Comparison of ENCODE assay signal across 20 cellular contexts in the genomic region with DNA sequence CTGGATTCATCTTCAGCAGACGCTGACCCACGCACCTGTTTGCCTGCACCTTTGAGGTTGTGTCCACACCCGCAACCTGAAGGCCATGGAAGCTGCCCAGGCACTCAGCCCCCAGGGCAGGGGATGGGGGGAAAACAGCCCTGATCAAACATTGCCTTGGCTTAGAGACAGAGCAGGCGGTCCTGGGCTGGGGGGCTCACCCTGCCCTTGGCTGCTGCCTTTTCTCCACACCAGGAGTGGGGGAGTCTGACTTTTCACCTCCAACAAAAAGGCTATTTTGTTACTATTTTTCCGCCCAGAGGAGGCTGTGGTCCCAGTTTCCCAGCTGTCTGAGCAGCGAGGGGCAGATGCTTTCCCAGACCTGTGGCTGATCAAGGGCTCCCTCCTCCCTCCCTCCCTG. TPM values are rescaled to one million over a fixed set of nuclear protein-coding genes. Genes with fewer than 3 reads are reported as not detected.
DNase-seq lines count a peak whose midpoint lies in the region; ATAC-seq lines count a peak whose summit lies in the region.
"Had no signal": no experiment of that assay in that cellular context is flagged by ENCODE, and none has a peak within 500 bp of the region (broad histone marks: within the 10 kb centered on the region; RNA-seq: fewer than 3 reads in every experiment).

No MANE protein-coding gene starts in this region.

- intact Hi-C loops in activated naive CD4-positive, alpha-beta T cell treated with anti-CD3 and anti-CD28 coated beads for 36 hours (cut with micrococcal nuclease) = loop anchor here (5.0 kb wide), 1 partner anchor 820 kb away; a partner anchor contains a TSS

- peaks cover 42% of the 10 kb centered on the region for H3K36me3 Mint-ChIP-seq in activated naive CD4-positive, alpha-beta T cell treated with anti-CD3 and anti-CD28 coated beads for 36 hours (ENCODE audit: low read depth)
- peaks cover 81% of the 10 kb centered on the region for H3K36me3 Mint-ChIP-seq in activated CD8-positive, alpha-beta T cell treated with anti-CD3 and anti-CD28 coated beads, Interleukin-2, amount 10 ng/mL, durations not matched to agents 7 days and 5 days (ENCODE audit: low read depth)
- peaks cover 0 to 3% (median 0%) of the 10 kb centered on the region in 3 donors for H3K36me3 Mint-ChIP-seq in immature natural killer cell
- H3K36me3 Mint-ChIP-seq: stimulated activated naive B cell treated with anti-CD40 and anti-IgM and Interleukin-4, amounts not matched to agents 10 μg/mL and 1 μg/mL and 100 μg/mL, for 72 hours had no signal

- H3K9me3 Mint-ChIP-seq in activated naive CD4-positive, alpha-beta T cell treated with anti-CD3 and anti-CD28 coated beads for 36 hours = no peaks in the 10 kb centered on the region
- H3K9me3 Mint-ChIP-seq in activated CD8-positive, alpha-beta T cell treated with anti-CD3 and anti-CD28 coated beads, Interleukin-2, amount 10 ng/mL, durations not matched to agents 7 days and 5 days (ENCODE audit: insufficient read depth) = no peaks in the 10 kb centered on the region
- H3K9me3 Mint-ChIP-seq in immature natural killer cell = no peaks in the 10 kb centered on the region
- H3K9me3 Mint-ChIP-seq: stimulated activated naive B cell treated with anti-CD40 and anti-IgM and Interleukin-4, amounts not matched to agents 10 μg/mL and 1 μg/mL and 100 μg/mL, for 72 hours had no signal

- no peaks in the 10 kb centered on the region for H3K9me3 ChIP-seq in thymus (ENCODE audit: control insufficient read depth)
- H3K9me3 ChIP-seq: heart right ventricle, pancreas had no signal

- DNase-seq in activated naive CD4-positive, alpha-beta T cell treated with anti-CD3 and anti-CD28 coated beads for 36 hours = no peak
- no peak for DNase-seq in activated naive CD4-positive, alpha-beta T cell (lab: John Stamatoyannopoulos, UW)
- no peak for DNase-seq in activated CD8-positive, alpha-beta T cell treated with anti-CD3 and anti-CD28 coated beads, Interleukin-2, amount 10 ng/mL, durations not matched to agents 7 days and 5 days
- DNase-seq in immature natural killer cell (no peak), DMS79 treated with DMSO at 0.1 percent for 48 hours (lab: John Stamatoyannopoulos, UW) (no peak), NCI-H128 (lab: John Stamatoyannopoulos, UW; ENCODE audit: unreplicated experiment) (no peak)
- DNase-seq: brain microvascular endothelial cell; dermis blood vessel endothelial cell; GF-D8; heart right ventricle; KBM-7; kidney; NCI-H1092; NCI-H774; pancreas; stimulated activated naive B cell treated with anti-CD40 and anti-IgM and Interleukin-4, amounts not matched to agents 10 μg/mL and 1 μg/mL and 100 μg/mL, for 72 hours; SW 1271 had no signal

- H3K27ac ChIP-seq in thymus (ENCODE audit: low read depth) = peak overlapping the region; percentile 55
- H3K27ac ChIP-seq: brain microvascular endothelial cell, pancreas had no signal

- H3K27ac Mint-ChIP-seq in activated naive CD4-positive, alpha-beta T cell treated with anti-CD3 and anti-CD28 coated beads for 36 hours = peak overlapping the region; percentile 88
- H3K27ac Mint-ChIP-seq in activated CD8-positive, alpha-beta T cell treated with anti-CD3 and anti-CD28 coated beads, Interleukin-2, amount 10 ng/mL, durations not matched to agents 7 days and 5 days = peak overlapping the region; percentile 97
- peak overlapping the region in 5 of 6 donors; percentile 45 to 77 (median 60) for H3K27ac Mint-ChIP-seq in immature natural killer cell

- H3K4me3 Mint-ChIP-seq in activated naive CD4-positive, alpha-beta T cell treated with anti-CD3 and anti-CD28 coated beads for 36 hours = peak overlapping the region; percentile 77
- H3K4me3 Mint-ChIP-seq in activated CD8-positive, alpha-beta T cell treated with anti-CD3 and anti-CD28 coated beads, Interleukin-2, amount 10 ng/mL, durations not matched to agents 7 days and 5 days = peak overlapping the region; percentile 82
- peak overlapping the region; percentile 38 to 84 (median 47) for H3K4me3 Mint-ChIP-seq in immature natural killer cell
- H3K4me3 Mint-ChIP-seq: stimulated activated naive B cell treated with anti-CD40 and anti-IgM and Interleukin-4, amounts not matched to agents 10 μg/mL and 1 μg/mL and 100 μg/mL, for 72 hours had no signal

- H3K4me3 ChIP-seq in thymus (ENCODE audit: low read length) = no peak overlapping the region
- H3K4me3 ChIP-seq: pancreas had no signal

- peaks cover 18% of the 10 kb centered on the region for H3K4me1 ChIP-seq in thymus (ENCODE audit: control insufficient read depth, insufficient read depth, low read length)
- H3K4me1 ChIP-seq: pancreas had no signal

- POLR2A ChIA-PET in activated CD8-positive, alpha-beta T cell treated with anti-CD3 and anti-CD28 coated beads, Interleukin-2, amount 10 ng/mL, durations not matched to agents 7 days and 5 days (lab: Charles Lee) = interaction anchor here (0.6 to 28.3 kb wide), 4 partner anchors 9 to 18 kb away, joined by 3 to 767 read pairs (median 35); a partner anchor contains a TSS

- CTCF ChIA-PET in activated naive CD4-positive, alpha-beta T cell treated with anti-CD3 and anti-CD28 coated beads for 36 hours (lab: Charles Lee) = interaction anchor here (0.8 to 1.9 kb wide), 3 partner anchors 11 to 1087 kb away, joined by 3 to 6 read pairs (median 3); a partner anchor contains a TSS
- CTCF ChIA-PET in activated CD8-positive, alpha-beta T cell treated with anti-CD3 and anti-CD28 coated beads, Interleukin-2, amount 10 ng/mL, durations not matched to agents 7 days and 5 days (lab: Charles Lee) = interaction anchor here (1.0 to 5.4 kb wide), 5 partner anchors 9 to 19 kb away, joined by 3 to 42 read pairs (median 3); no protein-coding TSS in a partner anchor

- H3K4me1 Mint-ChIP-seq in activated naive CD4-positive, alpha-beta T cell treated with anti-CD3 and anti-CD28 coated beads for 36 hours (ENCODE audit: low read depth) = peaks cover 78% of the 10 kb centered on the region
- H3K4me1 Mint-ChIP-seq in activated CD8-positive, alpha-beta T cell treated with anti-CD3 and anti-CD28 coated beads, Interleukin-2, amount 10 ng/mL, durations not matched to agents 7 days and 5 days (ENCODE audit: low read depth) = peaks cover 83% of the 10 kb centered on the region
- H3K4me1 Mint-ChIP-seq in immature natural killer cell = peaks cover 82 to 85% of the 10 kb centered on the region in 2 donors

- H3K36me3 ChIP-seq in thymus (ENCODE audit: control insufficient read depth, insufficient read depth) = peaks cover 68% of the 10 kb centered on the region
- H3K36me3 ChIP-seq: brain microvascular endothelial cell, heart right ventricle, pancreas had no signal

- no peaks in the 10 kb centered on the region for H3K27me3 ChIP-seq in thymus (ENCODE audit: control insufficient read depth, insufficient read depth)

- ATAC-seq in activated CD8-positive, alpha-beta T cell treated with anti-CD3 and anti-CD28 coated beads, Interleukin-2, amount 10 ng/mL, durations not matched to agents 7 days and 5 days = no peak
- no peak for ATAC-seq in GM21529 (IDR thresholded peaks at IDR 0.05; ENCODE audit: unreplicated experiment)
- ATAC-seq: activated CD4-positive, CD25-positive, alpha-beta regulatory T cell treated with anti-CD3 and anti-CD28 coated beads, Interleukin-2, amount 50 U/mL, for 24 hours; heart right ventricle; pancreas; stimulated activated naive B cell treated with anti-CD40 and anti-IgM and Interleukin-4, amounts not matched to agents 10 μg/mL and 1 μg/mL and 100 μg/mL, for 72 hours had no signal

- WGBS in thymus = 91% methylated on average over 6 of the region's 6 CpGs

- H3K27me3 Mint-ChIP-seq in activated naive CD4-positive, alpha-beta T cell treated with anti-CD3 and anti-CD28 coated beads for 36 hours (ENCODE audit: low read depth) = no peaks in the 10 kb centered on the region
- H3K27me3 Mint-ChIP-seq in activated CD8-positive, alpha-beta T cell treated with anti-CD3 and anti-CD28 coated beads, Interleukin-2, amount 10 ng/mL, durations not matched to agents 7 days and 5 days (ENCODE audit: low read depth) = no peaks in the 10 kb centered on the region
- peaks cover 0 to 3% (median 2%) of the 10 kb centered on the region in 3 donors for H3K27me3 Mint-ChIP-seq in immature natural killer cell (ENCODE audit: low read depth in 3 of 3)

RNA-seq across cellular contexts. Expression of a gene that starts 24.2 kb away (rescaled TPM):
- total RNA-seq in activated naive CD4-positive, alpha-beta T cell treated with anti-CD3 and anti-CD28 coated beads for 36 hours = 10 to 100 TPM; 71.7 to 71.9 TPM
- total RNA-seq in activated CD8-positive, alpha-beta T cell treated with anti-CD3 and anti-CD28 coated beads, Interleukin-2, amount 10 ng/mL, durations not matched to agents 7 days and 5 days = 10 to 100 TPM; 68.6 to 70.6 TPM
- polyA plus RNA-seq in immature natural killer cell (1 to 10 TPM in 2 of 3 donors, under 1 TPM in 1; 0.75 to 3.1 (median 1.0) TPM), thymus (15.1 TPM)
